1 cellular context compared by ENCODE assay signal in the genomic region with DNA sequence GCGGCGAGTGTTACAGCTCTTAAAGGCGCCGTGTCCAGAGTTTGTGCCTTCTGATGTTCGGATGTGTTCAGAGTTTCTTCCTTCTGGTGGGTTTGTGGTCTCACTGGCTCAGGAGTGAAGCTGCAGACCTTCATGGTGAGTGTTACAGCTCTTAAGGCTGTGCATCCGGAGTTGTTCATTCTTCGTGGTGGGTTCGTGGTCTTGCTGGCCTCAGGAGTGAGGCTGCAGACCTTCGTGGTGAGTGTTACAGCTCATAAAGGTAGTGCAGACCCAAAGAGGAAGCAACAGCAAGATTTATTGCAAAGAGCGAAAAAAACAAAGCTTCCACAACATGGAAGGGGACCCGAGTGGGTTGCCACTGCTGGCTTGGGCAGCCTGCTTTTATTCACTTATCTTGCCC. TPM values are rescaled to one million over a fixed set of nuclear protein-coding genes. Genes with fewer than 3 reads are reported as not detected.
"Had no signal": no experiment of that assay in that cellular context is flagged by ENCODE, and none has a peak within 500 bp of the region (broad histone marks: within the 10 kb centered on the region; RNA-seq: fewer than 3 reads in every experiment).

No MANE protein-coding gene starts in this region.

RNA-seq across cellular contexts. Expression of a gene that starts 31.7 kb away (rescaled TPM):
- total RNA-seq: OCI-LY7 had no signal
